In the genomic region with DNA sequence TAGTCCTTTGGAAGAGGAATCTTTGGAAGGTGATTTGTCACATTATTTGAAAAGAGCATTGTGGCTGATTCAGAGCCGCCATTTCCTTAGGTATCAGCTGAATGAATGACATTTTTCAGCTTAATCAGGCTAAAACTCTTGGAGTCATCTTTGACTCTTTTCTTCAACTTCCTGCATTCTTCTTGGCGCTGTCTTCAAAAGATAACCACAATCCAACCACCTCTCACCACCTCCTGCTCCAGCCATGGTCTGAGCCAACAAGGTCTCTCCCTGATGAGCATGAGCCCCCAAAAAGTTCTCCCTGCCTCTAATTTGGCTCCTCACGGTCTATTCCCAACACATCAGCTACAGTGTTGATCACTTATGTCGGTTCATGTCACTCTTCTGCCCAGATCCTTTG, we compare ENCODE assay signal across 30 cellular contexts.
"Had no signal": no experiment of that assay in that cellular context is flagged by ENCODE, and none has a peak within 500 bp of the region (broad histone marks: within the 10 kb centered on the region; RNA-seq: fewer than 3 reads in every experiment).

No MANE protein-coding gene starts in this region.

- H3K9me3 Mint-ChIP-seq: nephron, neural progenitor cell had no signal

- H3K27ac ChIP-seq: coronary artery, esophagus squamous epithelium, heart right ventricle, left lung, neural progenitor cell, prostate gland, right atrium auricular region, stomach, testis, tibial nerve, upper lobe of right lung, uterus had no signal

- H3K27me3 ChIP-seq: left lung, neural progenitor cell, right atrium auricular region, stomach, testis, upper lobe of right lung had no signal

- H3K4me1 ChIP-seq: heart right ventricle, left lung, neural progenitor cell, prostate gland, right atrium auricular region, testis, tibial nerve, upper lobe of right lung, uterus had no signal

- H3K9ac ChIP-seq: neural progenitor cell had no signal

- H3K4me3 Mint-ChIP-seq: naive thymus-derived CD4-positive, alpha-beta T cell; nephron; neural progenitor cell; stimulated activated naive B cell treated with anti-CD40 and anti-IgM and Interleukin-4, amounts not matched to agents 10 μg/mL and 1 μg/mL and 100 μg/mL, for 72 hours had no signal

- H3K4me2 ChIP-seq: neural progenitor cell, smooth muscle cell had no signal

- H2AFZ ChIP-seq: neural progenitor cell had no signal

- H3K27ac Mint-ChIP-seq: naive thymus-derived CD4-positive, alpha-beta T cell; nephron; neural progenitor cell; stimulated activated naive B cell treated with anti-CD40 and anti-IgM and Interleukin-4, amounts not matched to agents 10 μg/mL and 1 μg/mL and 100 μg/mL, for 72 hours had no signal

- H3K36me3 ChIP-seq: esophagus squamous epithelium, heart right ventricle, left lung, neural progenitor cell, prostate gland, right atrium auricular region, stomach, tibial nerve, upper lobe of right lung, uterus had no signal

- H3K4me3 ChIP-seq: coronary artery, esophagus squamous epithelium, heart right ventricle, left lung, neural progenitor cell, prostate gland, right atrium auricular region, smooth muscle cell, stomach, testis, tibial nerve, upper lobe of right lung, uterus had no signal

- H3K36me3 Mint-ChIP-seq: neural progenitor cell had no signal

- FAIRE-seq: endothelial cell of umbilical vein, islet of Langerhans had no signal

- H3K9me3 ChIP-seq: esophagus squamous epithelium, left lung, prostate gland, right atrium auricular region, stomach, testis, tibial nerve, upper lobe of right lung, uterus had no signal

- ATAC-seq: heart right ventricle; left cardiac atrium; left lung; naive thymus-derived CD4-positive, alpha-beta T cell; sciatic nerve; stimulated activated naive B cell treated with anti-CD40 and anti-IgM and Interleukin-4, amounts not matched to agents 10 μg/mL and 1 μg/mL and 100 μg/mL, for 72 hours; upper lobe of right lung had no signal

- DNase-seq: dermis blood vessel endothelial cell; effector memory CD4-positive, alpha-beta T cell; esophagus squamous epithelium; foreskin melanocyte; glutamatergic neuron; heart right ventricle; hippocampal formation; left cardiac atrium; left lung; mesendoderm; midbrain; naive thymus-derived CD4-positive, alpha-beta T cell; stimulated activated CD4-positive, alpha-beta T cell treated with anti-CD3 and anti-CD28 coated beads, Interleukin-12 subunit alpha, Interleukin-12 subunit beta, amount 100 ng/mL, for 4 hours; stimulated activated CD4-positive, alpha-beta T cell treated with anti-CD3 and anti-CD28 coated beads, Interleukin-1b, Interleukin-23, amount 100 ng/mL, for 48 hours; stimulated activated CD4-positive, alpha-beta T cell treated with anti-CD3 and anti-CD28 coated beads, Interleukin-4, amount 100 ng/mL, for 1 hour; stimulated activated naive B cell treated with anti-CD40 and anti-IgM and Interleukin-4, amounts not matched to agents 10 μg/mL and 1 μg/mL and 100 μg/mL, for 72 hours; stomach; testis; upper lobe of right lung; uterus had no signal
